Comparison of ENCODE assay signal across 16 cellular contexts in genomic region chr18:41751161-41751560, GRCh38.
"Had no signal": no experiment of that assay in that cellular context is flagged by ENCODE, and none has a peak within 500 bp of the region (broad histone marks: within the 10 kb centered on the region; RNA-seq: fewer than 3 reads in every experiment).

No MANE protein-coding gene starts in this region.

- H3K36me3 ChIP-seq: colonic mucosa, gastrocnemius medialis, heart right ventricle, spleen, stomach had no signal

- ATAC-seq: gastrocnemius medialis; heart right ventricle; left lobe of liver; natural killer cell; sciatic nerve; stimulated activated naive B cell treated with anti-CD40 and anti-IgM and Interleukin-4, amounts not matched to agents 10 μg/mL and 1 μg/mL and 100 μg/mL, for 72 hours had no signal

- H3K27me3 ChIP-seq: colonic mucosa, gastrocnemius medialis, heart right ventricle, spleen, stomach had no signal

- DNase-seq: colonic mucosa; dermis blood vessel endothelial cell; gastrocnemius medialis; heart right ventricle; hypothalamus; natural killer cell; posterior cingulate gyrus; spleen; stimulated activated CD4-positive, alpha-beta T cell treated with anti-CD3 and anti-CD28 coated beads, Interleukin-15, amount 100 ng/mL, for 24 hours; stimulated activated CD4-positive, alpha-beta T cell treated with anti-CD3 and anti-CD28 coated beads, Interleukin-1b, Interleukin-23, amount 100 ng/mL, for 48 hours; stimulated activated CD4-positive, alpha-beta T cell treated with anti-CD3 and anti-CD28 coated beads, Interleukin-4, amount 100 ng/mL, for 4 hours; stimulated activated naive B cell treated with anti-CD40 and anti-IgM and Interleukin-4, amounts not matched to agents 10 μg/mL and 1 μg/mL and 100 μg/mL, for 72 hours; stomach; substantia nigra had no signal

- H3K9me3 ChIP-seq: colonic mucosa, gastrocnemius medialis, heart right ventricle, spleen, stomach had no signal

- H3K4me3 ChIP-seq: colonic mucosa, gastrocnemius medialis, heart right ventricle, spleen, stomach had no signal

- H3K27ac ChIP-seq: colonic mucosa, gastrocnemius medialis, heart right ventricle, spleen, stomach had no signal

- H3K4me1 ChIP-seq: colonic mucosa, gastrocnemius medialis, heart right ventricle, spleen, stomach had no signal
